In the genomic region with DNA sequence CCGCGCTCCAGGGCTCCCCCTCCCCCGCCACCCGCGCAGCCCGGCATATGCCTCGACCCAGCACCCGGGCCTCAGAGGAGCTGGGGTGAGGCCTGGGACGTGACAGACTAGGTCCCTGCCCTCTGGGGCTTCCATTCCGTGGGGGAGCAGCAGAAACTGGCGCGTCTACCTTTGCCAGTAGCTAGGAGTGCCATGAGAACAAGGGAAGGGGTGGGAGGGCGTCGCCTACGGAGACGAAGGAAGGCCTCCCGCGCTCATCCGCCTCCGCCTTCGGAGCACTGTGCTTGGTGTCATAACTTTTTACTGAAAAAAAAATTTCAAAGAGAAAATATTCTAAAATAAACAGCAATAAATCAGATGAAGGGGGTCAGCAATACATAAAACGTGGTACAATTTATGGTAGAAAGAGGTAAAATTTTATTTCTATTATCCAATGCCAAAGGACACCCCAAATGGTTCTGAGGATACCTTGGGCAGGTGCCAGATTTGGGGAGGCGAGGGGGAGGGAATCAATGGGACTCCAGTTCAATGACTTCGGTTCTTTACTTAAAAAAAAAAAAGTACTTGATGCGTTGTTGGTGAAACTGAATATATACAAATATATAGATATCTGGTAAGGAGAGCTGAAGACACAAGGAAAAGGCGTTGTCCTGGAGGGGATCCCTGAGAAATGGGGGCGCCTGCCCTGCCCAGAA, we compare ENCODE assay signal across 8 cellular contexts. TPM values are rescaled to one million over a fixed set of nuclear protein-coding genes. Genes with fewer than 3 reads are reported as not detected.
DNase-seq lines count a peak whose midpoint lies in the region; ATAC-seq and TF ChIP-seq lines count a peak whose summit lies in the region.

No MANE protein-coding gene starts in this region.

- CTCF ChIA-PET in BJ (lab: Yijun Ruan, JAX), result interaction anchor here (1.0 to 3.8 kb wide), 8 partner anchors 9 to 195 kb away, joined by 3 to 56 read pairs (median 6); no protein-coding TSS in a partner anchor
- CTCF ChIA-PET in MCF 10A (lab: Yijun Ruan, JAX), result interaction anchor here (0.6 to 1.1 kb wide), 6 partner anchors 18 to 482 kb away, joined by 3 to 11 read pairs (median 4); no protein-coding TSS in a partner anchor

- H3K27ac Mint-ChIP-seq in MCF 10A (ENCODE audit: low read depth, unreplicated experiment), result no peak overlapping the region

- H3K9me3 ChIP-seq in transverse colon, result no peaks in the 10 kb centered on the region

- ATAC-seq in GM21526 (IDR thresholded peaks at IDR 0.05; ENCODE audit: low FRiP score, unreplicated experiment) (no peak), HG03159 (IDR thresholded peaks at IDR 0.05; ENCODE audit: unreplicated experiment) (no peak)

- no peaks in the 10 kb centered on the region for H3K36me3 Mint-ChIP-seq in MCF 10A (ENCODE audit: insufficient read depth, unreplicated experiment)

- peaks cover 9 to 30% (median 26%) of the 10 kb centered on the region in 4 donors for H3K4me1 ChIP-seq in transverse colon

- no peak for TF ChIP-seq POLR2A in transverse colon (IDR thresholded peaks at IDR 0.05)

- in situ Hi-C loops in transverse colon (cut with MboI; ENCODE audit: low pct_ligation_motif_present in 1 of 4, low pct_unique_long_range_greater_than_20kb in 1 of 4, low sequenced_read_pairs in 3 of 4), result no loop called here

- TF ChIP-seq EP300 in transverse colon (IDR thresholded peaks at IDR 0.05; ENCODE audit: low read depth), result no peak

- no peaks in the 10 kb centered on the region for H3K9me3 Mint-ChIP-seq in MCF 10A (ENCODE audit: unreplicated experiment)

- H3K4me3 ChIP-seq in BJ (ENCODE audit: low read depth, low read length) (peak overlapping the region; percentile 59), LNCaP clone FGC (ENCODE audit: low read depth, low read length) (peak overlapping the region; percentile 55; the same call in 1 of the 2 replicates), transverse colon (peak overlapping the region; percentile 33 to 71 (median 60))

- peak overlapping the region; percentile 74 for H3K4me3 Mint-ChIP-seq in MCF 10A (ENCODE audit: unreplicated experiment)

- peaks cover 16% of the 10 kb centered on the region for H3K4me1 Mint-ChIP-seq in MCF 10A (ENCODE audit: insufficient read depth, unreplicated experiment)

- BruUV-seq in MCF 10A (replicated peaks; lab: Mats Ljungman, UMichigan), result no TSS peak

- no peak for DNase-seq in BJ (ENCODE audit: low read depth)
- no peak for DNase-seq in LNCaP clone FGC (ENCODE audit: low read depth)
- DNase-seq in MCF 10A (ENCODE audit: unreplicated experiment), result no peak
- DNase-seq in medulla oblongata (ENCODE audit: extremely low spot score), result peak; percentile 21
- peak; percentile 28 for DNase-seq in transverse colon
- no peak for DNase-seq in SKM-1 (lab: John Stamatoyannopoulos, UW; ENCODE audit: unreplicated experiment)

- H3K27me3 Mint-ChIP-seq in MCF 10A (ENCODE audit: insufficient read depth, unreplicated experiment), result peaks cover 15% of the 10 kb centered on the region

- H3K27me3 ChIP-seq in BJ (ENCODE audit: control insufficient read depth, insufficient read depth, low read length), result peaks cover 2% of the 10 kb centered on the region; the same call in 1 of the 2 replicates
- H3K27me3 ChIP-seq in transverse colon, result peaks cover 24% of the 10 kb centered on the region

- H3K36me3 ChIP-seq in BJ (ENCODE audit: control insufficient read depth, insufficient read depth, low read length) (no peaks in the 10 kb centered on the region), transverse colon (no peaks in the 10 kb centered on the region)

- peak overlapping the region; percentile 80 to 94 (median 87) for H3K27ac ChIP-seq in transverse colon

- POLR2A ChIA-PET in BJ (lab: Charles Lee) (interaction anchor here (0.6 kb wide), 1 partner anchor 79 kb away, joined by 4 read pairs; no protein-coding TSS in a partner anchor), MCF 10A (lab: Yijun Ruan, JAX) (interaction anchor here (0.6 to 2.8 kb wide), 7 partner anchors 8 to 240 kb away, joined by 3 to 24 read pairs (median 4); a partner anchor contains a TSS)

- 11 to 12% methylated on average over 11 to 27 of the region's 27 CpGs for WGBS in transverse colon (ENCODE audit: low coverage in 1 of 2), 2 donors

- intact Hi-C loops in MCF 10A (cut with micrococcal nuclease), result loop anchor here (5.0 kb wide), 1 partner anchor 121 kb away; a partner anchor contains a TSS
- intact Hi-C loops in transverse colon (cut with DNase I; ENCODE audit: low total_unique reads), result loop anchor here (2.0 kb wide), 1 partner anchor 269 kb away; no protein-coding TSS in a partner anchor

- TF ChIP-seq CTCF in BJ (IDR thresholded peaks at IDR 0.05; ENCODE audit: insufficient read depth, low read depth, low read length), result no peak
- no peak for TF ChIP-seq CTCF in LNCaP clone FGC (IDR thresholded peaks at IDR 0.05; ENCODE audit: control insufficient read depth, extremely low read depth, insufficient read depth)
- no peak for TF ChIP-seq CTCF in MCF 10A (IDR thresholded peaks at IDR 0.05; ENCODE audit: unreplicated experiment)
- TF ChIP-seq CTCF in transverse colon (IDR thresholded peaks at IDR 0.05), result no peak

RNA-seq across cellular contexts. Expression of a gene that starts 35.1 kb away (rescaled TPM):
- polyA plus RNA-seq in BJ (2011; rRNA removed), result 0.20 and 0.49 TPM in 2 replicates
- polyA minus RNA-seq in BJ (2011; rRNA and poly(A)+ RNA removed), result 0.85 and 0.87 TPM in 2 replicates
- total RNA-seq in MCF 10A (2022) (not detected in 2 replicates), transverse colon (1 to 10 TPM in 2 of 4 donors, under 1 TPM in 2; 0.40 to 1.9 (median 1.00) TPM)

Comparison
In these comparisons a context has a peak if more than half of its experiments do, and no peak if none do; other contexts are left out.
1. DNase-seq: peak in medulla oblongata (single experiment) and transverse colon (single experiment); none in BJ (single experiment), LNCaP clone FGC (single experiment), MCF 10A (single experiment) and SKM-1 (single experiment).
2. Peak in every context shown above with its lines, with median percentiles within 50 percentile points of each other: H3K4me3 ChIP-seq.